ENCODE assay signal across 11 cellular contexts in genomic region chr7:104985259-104985617, GRCh38. TPM values are rescaled to one million over a fixed set of nuclear protein-coding genes. Genes with fewer than 3 reads are reported as not detected.
DNase-seq lines count a peak whose midpoint lies in the region; ATAC-seq and TF ChIP-seq lines count a peak whose summit lies in the region.
"Had no signal": no experiment of that assay in that cellular context is flagged by ENCODE, and none has a peak within 500 bp of the region (broad histone marks: within the 10 kb centered on the region; RNA-seq: fewer than 3 reads in every experiment).

No MANE protein-coding gene starts in this region.

- no peak for TF ChIP-seq EP300 in upper lobe of left lung (IDR thresholded peaks at IDR 0.05)

- ATAC-seq in left cardiac atrium (no peak), upper lobe of left lung (ENCODE audit: low FRiP score in 2 of 2) (no peak), GM21529 (IDR thresholded peaks at IDR 0.05; ENCODE audit: unreplicated experiment) (no peak), GM21786 (IDR thresholded peaks at IDR 0.05; ENCODE audit: unreplicated experiment) (no peak)

- no peak for TF ChIP-seq POLR2A in upper lobe of left lung (IDR thresholded peaks at IDR 0.05)

- H3K36me3 Mint-ChIP-seq in activated naive CD8-positive, alpha-beta T cell treated with anti-CD3 and anti-CD28 coated beads for 36 hours: peaks cover 20% of the 10 kb centered on the region

- H3K4me1 Mint-ChIP-seq in activated naive CD8-positive, alpha-beta T cell treated with anti-CD3 and anti-CD28 coated beads for 36 hours: peaks cover 64% of the 10 kb centered on the region

- peak overlapping the region; percentile 100 for H3K27ac Mint-ChIP-seq in activated naive CD8-positive, alpha-beta T cell treated with anti-CD3 and anti-CD28 coated beads for 36 hours

- H3K4me1 ChIP-seq in left ventricle myocardium inferior (peaks cover 31% of the 10 kb centered on the region), mesodermal cell (ENCODE audit: control insufficient read depth, insufficient read depth, low read length, poor library complexity, severe bottlenecking) (peaks cover 40% of the 10 kb centered on the region), upper lobe of left lung (peaks cover 43 to 60% (median 47%) of the 10 kb centered on the region in 4 donors)

- no CpG with 5 or more reads among the region's 1 CpG for WGBS in mesodermal cell (ENCODE audit: insufficient coverage in 2 of 2), 2 experiments
- WGBS in upper lobe of left lung, 2 donors: 53% methylated on average over 1 of the region's 1 CpG

- H3K27me3 ChIP-seq in left ventricle myocardium inferior (ENCODE audit: low read depth) (no peaks in the 10 kb centered on the region), upper lobe of left lung (no peaks in the 10 kb centered on the region)

- intact Hi-C loops in left ventricle myocardium inferior (cut with micrococcal nuclease) (loop anchor here (10.0 kb wide), 1 partner anchor 110 kb away; no protein-coding TSS in a partner anchor), left cardiac atrium (cut with DNase I) (loop anchor here in 1 of 2 donors (10.0 kb wide), 1 partner anchor 60 kb away; no protein-coding TSS in a partner anchor)

- DNase-seq in left ventricle myocardium inferior: no peak
- DNase-seq in left cardiac atrium: no peak
- no peak for DNase-seq in activated naive CD8-positive, alpha-beta T cell treated with anti-CD3 and anti-CD28 coated beads for 36 hours
- DNase-seq in upper lobe of left lung: no peak
- DNase-seq in pons (ENCODE audit: low spot score): no peak
- DNase-seq: activated effector memory CD4-positive, alpha-beta T cell treated with anti-CD3 and anti-CD28 coated beads, Interleukin-2, amount 50 U/mL, for 16 hours; foreskin melanocyte; stimulated activated CD4-positive, alpha-beta T cell treated with anti-CD3 and anti-CD28 coated beads, Interleukin-12 subunit alpha, Interleukin-12 subunit beta, amount 100 ng/mL, for 4 hours had no signal

- peak overlapping the region; percentile 98 for H3K4me3 Mint-ChIP-seq in activated naive CD8-positive, alpha-beta T cell treated with anti-CD3 and anti-CD28 coated beads for 36 hours

- H3K27ac ChIP-seq in left ventricle myocardium inferior (replicated peaks) (peak overlapping the region; percentile 98), mesodermal cell (ENCODE audit: low read depth, low read length, severe bottlenecking) (peak overlapping the region; percentile 96), upper lobe of left lung (peak overlapping the region; percentile 95 to 99 (median 97))

- TF ChIP-seq CTCF in left ventricle myocardium inferior (IDR thresholded peaks at IDR 0.05; ENCODE audit: borderline replicate concordance) (no peak), upper lobe of left lung (IDR thresholded peaks at IDR 0.05) (no peak)

- H3K36me3 ChIP-seq in left ventricle myocardium inferior (no peaks in the 10 kb centered on the region), mesodermal cell (ENCODE audit: control insufficient read depth, insufficient read depth, low read length) (peaks cover 21% of the 10 kb centered on the region), upper lobe of left lung (no peaks in the 10 kb centered on the region)

- H3K4me3 ChIP-seq in left ventricle myocardium inferior (no peak overlapping the region), mesodermal cell (ENCODE audit: extremely low read depth, insufficient read depth, low read length, poor library complexity, severe bottlenecking) (no peak overlapping the region), upper lobe of left lung (no peak overlapping the region)

- no peaks in the 10 kb centered on the region for H3K9me3 Mint-ChIP-seq in activated naive CD8-positive, alpha-beta T cell treated with anti-CD3 and anti-CD28 coated beads for 36 hours

- H3K9me3 ChIP-seq in left ventricle myocardium inferior (replicated peaks) (no peaks in the 10 kb centered on the region), mesodermal cell (ENCODE audit: control insufficient read depth, low read length) (no peaks in the 10 kb centered on the region), upper lobe of left lung (no peaks in the 10 kb centered on the region)

- no peaks in the 10 kb centered on the region for H3K27me3 Mint-ChIP-seq in activated naive CD8-positive, alpha-beta T cell treated with anti-CD3 and anti-CD28 coated beads for 36 hours

RNA-seq across cellular contexts. Expression of gene KMT2E, which starts 28.8 kb away (rescaled TPM):
- 40.2 TPM for total RNA-seq in left ventricle myocardium inferior
- 10 to 100 TPM; 45.3 to 59.0 TPM for total RNA-seq in left cardiac atrium
- 10 to 100 TPM; 58.0 to 62.4 TPM for total RNA-seq in activated naive CD8-positive, alpha-beta T cell treated with anti-CD3 and anti-CD28 coated beads for 36 hours
- polyA plus RNA-seq in mesodermal cell (2013, experiment 1 of 2): 44.2 TPM
- 43.7 TPM for polyA plus RNA-seq in mesodermal cell (2013, experiment 2 of 2)
- 100 to 1,000 TPM in 3 of 6 donors, 10 to 100 TPM in 3; 77.3 to 182 (median 105) TPM for total RNA-seq in upper lobe of left lung
